In genomic region chr4:85610450-85610849, GRCh38 we compare ENCODE assay signal across 1 cellular context.
TF ChIP-seq lines count a peak whose summit lies in the region.

No MANE protein-coding gene starts in this region.

TF ChIP-seq in GM12878, 131 proteins besides CTCF, POLR2A, EP300 and RAD21 (continued from another document):
- TF ChIP-seq E2F8 (IDR thresholded peaks at IDR 0.05; ENCODE audit: low read depth, partially characterized antibody) (no peak), YBX1 (IDR thresholded peaks at IDR 0.05) (no peak), YY1 (IDR thresholded peaks at IDR 0.05; ENCODE audit: low read depth, low read length) (no peak), RELB (IDR thresholded peaks at IDR 0.05; ENCODE audit: low read depth) (peak; percentile 55; the same call in 1 of the 2 replicates), CREB1 (IDR thresholded peaks at IDR 0.05; ENCODE audit: low read depth) (0 out of 2 replicates have a peak, but pooled peaks have one; percentile 39), CHD2 (IDR thresholded peaks at IDR 0.05; ENCODE audit: borderline replicate concordance, low read depth, low read length) (no peak), NR2C1 (IDR thresholded peaks at IDR 0.05) (no peak), PKNOX1 (IDR thresholded peaks at IDR 0.05) (peak; percentile 47), RELA (IDR thresholded peaks at IDR 0.05; ENCODE audit: borderline replicate concordance, partially characterized antibody) (no peak), NBN (IDR thresholded peaks at IDR 0.05) (0 out of 2 replicates have a peak, but pooled peaks have one; percentile 30), ZNF384 (IDR thresholded peaks at IDR 0.05; ENCODE audit: borderline replicate concordance, low read depth, low read length) (0 out of 2 replicates have a peak, but pooled peaks have one; percentile 61), NFIC (IDR thresholded peaks at IDR 0.05; ENCODE audit: low read depth, low read length) (peak; percentile 90), E2F4 (IDR thresholded peaks at IDR 0.05; ENCODE audit: low read depth, low read length) (no peak)
